Comparison of ENCODE assay signal across 11 cellular contexts in genomic region chr7:151725844-151726770, GRCh38.
DNase-seq lines count a peak whose midpoint lies in the region; ATAC-seq and TF ChIP-seq lines count a peak whose summit lies in the region.
"Had no signal": no experiment of that assay in that cellular context is flagged by ENCODE, and none has a peak within 500 bp of the region (broad histone marks: within the 10 kb centered on the region; RNA-seq: fewer than 3 reads in every experiment).

No MANE protein-coding gene starts in this region.

- H3K36me3 Mint-ChIP-seq in natural killer cell = no peaks in the 10 kb centered on the region

- DNase-seq in NCI-H524 (lab: John Stamatoyannopoulos, UW) (peak; percentile 14 to 25), NCI-H524 treated with DMSO at 0.1 percent for 48 hours (lab: John Stamatoyannopoulos, UW) (no peak), NCI-H510A (lab: John Stamatoyannopoulos, UW) (peak; percentile 54), retinal pigment epithelial cell (ENCODE audit: low read depth) (no peak), natural killer cell (no peak)
- DNase-seq: ACHN had no signal

- TF ChIP-seq CTCF in gastroesophageal sphincter (IDR thresholded peaks at IDR 0.05) (peak in 3 of 4 experiments; percentile 18 to 35 (median 27)), retinal pigment epithelial cell (conservative IDR thresholded peaks at IDR 0.05; ENCODE audit: low read depth, low read length) (peak; percentile 8), natural killer cell (IDR thresholded peaks at IDR 0.05) (no peak)

- 43 to 53% methylated on average over 2 to 4 of the region's 27 CpGs for WGBS in gastroesophageal sphincter (ENCODE audit: low coverage in 1 of 2), 2 donors

- peak overlapping the region in 1 of 4 donors; percentile 55 for H3K27ac ChIP-seq in gastroesophageal sphincter
- H3K27ac ChIP-seq: cardiac muscle cell had no signal

- no peak for ATAC-seq in gastroesophageal sphincter
- ATAC-seq in GM19455 (IDR thresholded peaks at IDR 0.05; ENCODE audit: unreplicated experiment) = no peak
- ATAC-seq in natural killer cell = no peak
- ATAC-seq in GM21717 (IDR thresholded peaks at IDR 0.05; ENCODE audit: unreplicated experiment) = no peak

- TF ChIP-seq POLR2A in gastroesophageal sphincter (IDR thresholded peaks at IDR 0.05) = no peak

- no peaks in the 10 kb centered on the region for H3K27me3 ChIP-seq in gastroesophageal sphincter
- H3K27me3 ChIP-seq: cardiac muscle cell had no signal

- H3K9me3 ChIP-seq in gastroesophageal sphincter = no peaks in the 10 kb centered on the region

- H3K4me3 ChIP-seq in gastroesophageal sphincter (no peak overlapping the region), retinal pigment epithelial cell (ENCODE audit: low read length) (no peak overlapping the region)
- H3K4me3 ChIP-seq: cardiac muscle cell had no signal

- peaks cover 15 to 16% of the 10 kb centered on the region in 2 donors for H3K4me1 Mint-ChIP-seq in natural killer cell

- no peaks in the 10 kb centered on the region for H3K27me3 Mint-ChIP-seq in natural killer cell (ENCODE audit: low read depth in 2 of 2)

- no peak overlapping the region for H3K4me3 Mint-ChIP-seq in natural killer cell
- H3K4me3 Mint-ChIP-seq: activated T-helper 1 cell treated with anti-CD3 and anti-CD28 coated beads, Interleukin-12 subunit alpha, Interleukin-12 subunit beta, Interleukin-2, Interleukin-4 antibody, amounts not matched to agents 30 ng/mL and 10 ng/mL and 1 ng/mL, durations not matched to agents 14 hours and 24 hours and 36 hours had no signal

- intact Hi-C loops in natural killer cell (cut with micrococcal nuclease) = no loop called here

- no peak for TF ChIP-seq EP300 in gastroesophageal sphincter (IDR thresholded peaks at IDR 0.05)

- no peak overlapping the region for H3K27ac Mint-ChIP-seq in natural killer cell
- H3K27ac Mint-ChIP-seq: activated T-helper 1 cell treated with anti-CD3 and anti-CD28 coated beads, Interleukin-12 subunit alpha, Interleukin-12 subunit beta, Interleukin-2, Interleukin-4 antibody, amounts not matched to agents 30 ng/mL and 10 ng/mL and 1 ng/mL, durations not matched to agents 14 hours and 24 hours and 36 hours had no signal

- H3K9me3 Mint-ChIP-seq in natural killer cell = no peaks in the 10 kb centered on the region
- H3K9me3 Mint-ChIP-seq: activated T-helper 1 cell treated with anti-CD3 and anti-CD28 coated beads, Interleukin-12 subunit alpha, Interleukin-12 subunit beta, Interleukin-2, Interleukin-4 antibody, amounts not matched to agents 30 ng/mL and 10 ng/mL and 1 ng/mL, durations not matched to agents 14 hours and 24 hours and 36 hours had no signal

- H3K4me1 ChIP-seq in gastroesophageal sphincter = peaks cover 0 to 42% (median 18%) of the 10 kb centered on the region in 3 donors

- no peaks in the 10 kb centered on the region for H3K36me3 ChIP-seq in gastroesophageal sphincter
- H3K36me3 ChIP-seq: cardiac muscle cell had no signal

Comparison
In these comparisons a context has a peak if more than half of its experiments do, and no peak if none do; other contexts are left out.
1. DNase-seq: peak in NCI-H524 (2 of 2) and NCI-H510A (single experiment); none in NCI-H524 treated with DMSO at 0.1 percent for 48 hours (single experiment), retinal pigment epithelial cell (single experiment) and natural killer cell (single experiment).